Comparison of ENCODE assay signal across 8 cellular contexts in genomic region chr5:177133119-177133844, GRCh38. TPM values are rescaled to one million over a fixed set of nuclear protein-coding genes. Genes with fewer than 3 reads are reported as not detected.
DNase-seq lines count a peak whose midpoint lies in the region; ATAC-seq and TF ChIP-seq lines count a peak whose summit lies in the region.

A gene with protein sequence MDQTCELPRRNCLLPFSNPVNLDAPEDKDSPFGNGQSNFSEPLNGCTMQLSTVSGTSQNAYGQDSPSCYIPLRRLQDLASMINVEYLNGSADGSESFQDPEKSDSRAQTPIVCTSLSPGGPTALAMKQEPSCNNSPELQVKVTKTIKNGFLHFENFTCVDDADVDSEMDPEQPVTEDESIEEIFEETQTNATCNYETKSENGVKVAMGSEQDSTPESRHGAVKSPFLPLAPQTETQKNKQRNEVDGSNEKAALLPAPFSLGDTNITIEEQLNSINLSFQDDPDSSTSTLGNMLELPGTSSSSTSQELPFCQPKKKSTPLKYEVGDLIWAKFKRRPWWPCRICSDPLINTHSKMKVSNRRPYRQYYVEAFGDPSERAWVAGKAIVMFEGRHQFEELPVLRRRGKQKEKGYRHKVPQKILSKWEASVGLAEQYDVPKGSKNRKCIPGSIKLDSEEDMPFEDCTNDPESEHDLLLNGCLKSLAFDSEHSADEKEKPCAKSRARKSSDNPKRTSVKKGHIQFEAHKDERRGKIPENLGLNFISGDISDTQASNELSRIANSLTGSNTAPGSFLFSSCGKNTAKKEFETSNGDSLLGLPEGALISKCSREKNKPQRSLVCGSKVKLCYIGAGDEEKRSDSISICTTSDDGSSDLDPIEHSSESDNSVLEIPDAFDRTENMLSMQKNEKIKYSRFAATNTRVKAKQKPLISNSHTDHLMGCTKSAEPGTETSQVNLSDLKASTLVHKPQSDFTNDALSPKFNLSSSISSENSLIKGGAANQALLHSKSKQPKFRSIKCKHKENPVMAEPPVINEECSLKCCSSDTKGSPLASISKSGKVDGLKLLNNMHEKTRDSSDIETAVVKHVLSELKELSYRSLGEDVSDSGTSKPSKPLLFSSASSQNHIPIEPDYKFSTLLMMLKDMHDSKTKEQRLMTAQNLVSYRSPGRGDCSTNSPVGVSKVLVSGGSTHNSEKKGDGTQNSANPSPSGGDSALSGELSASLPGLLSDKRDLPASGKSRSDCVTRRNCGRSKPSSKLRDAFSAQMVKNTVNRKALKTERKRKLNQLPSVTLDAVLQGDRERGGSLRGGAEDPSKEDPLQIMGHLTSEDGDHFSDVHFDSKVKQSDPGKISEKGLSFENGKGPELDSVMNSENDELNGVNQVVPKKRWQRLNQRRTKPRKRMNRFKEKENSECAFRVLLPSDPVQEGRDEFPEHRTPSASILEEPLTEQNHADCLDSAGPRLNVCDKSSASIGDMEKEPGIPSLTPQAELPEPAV (N-terminal part only) (plus strand): TSS chr5:177133773. CDS start chr5:177135104, 1,331 bp downstream.

- H3K4me3 Mint-ChIP-seq in CD4-positive, alpha-beta memory T cell: peak within 1 kb of the TSS; percentile 85 to 90 (median 87)

- H3K4me3 ChIP-seq in CD4-positive, alpha-beta memory T cell (ENCODE audit: low read length in 2 of 2): peak within 1 kb of the TSS; percentile 20 to 67
- H3K4me3 ChIP-seq in RWPE2 (ENCODE audit: severe bottlenecking): peak within 1 kb of the TSS; percentile 51
- peak within 1 kb of the TSS; percentile 91 to 98 for H3K4me3 ChIP-seq in neutrophil (ENCODE audit: low read depth in 1 of 2, low read length in 1 of 2)
- peak within 1 kb of the TSS; percentile 70 to 74 (median 73) for H3K4me3 ChIP-seq in subcutaneous abdominal adipose tissue (ENCODE audit: low read depth in 1 of 5, low read length in 5 of 5)

- DNase-seq in CD4-positive, alpha-beta memory T cell: peak; percentile 90 to 93 (median 92)
- DNase-seq in RWPE2 (ENCODE audit: low spot score) (peak; percentile 74), foreskin melanocyte (peak; percentile 48)
- DNase-seq in activated gamma-delta T cell treated with anti-CD3 and anti-CD28 coated beads, Interleukin-2, amount 50 U/mL, for 16 hours (ENCODE audit: low read depth): peak; percentile 81

- intact Hi-C loops in CD4-positive, alpha-beta memory T cell (cut with micrococcal nuclease): loop anchor here (1.0 to 5.0 kb wide), 3 partner anchors 19 to 324 kb away; partner anchors contain the start of genes PRELID1 and RAB24

- POLR2A ChIA-PET in CD4-positive, alpha-beta memory T cell (lab: Charles Lee; ENCODE audit: partially characterized antibody): interaction anchor here (0.6 to 7.0 kb wide), 19 partner anchors 9 to 1020 kb away, joined by 3 to 68 read pairs (median 5); partner anchors contain the start of genes LMAN2, NHP2, PRELID1 and RAB24

- H3K4me1 Mint-ChIP-seq in CD4-positive, alpha-beta memory T cell: peaks cover 36 to 72% (median 52%) of the 10 kb centered on the region in 4 donors

- TF ChIP-seq CTCF in RWPE2 (IDR thresholded peaks at IDR 0.05; ENCODE audit: poor library complexity, severe bottlenecking) (no peak), neutrophil (IDR thresholded peaks at IDR 0.05) (no peak)

- no peaks in the 10 kb centered on the region for H3K9me3 ChIP-seq in CD4-positive, alpha-beta memory T cell (ENCODE audit: control insufficient read depth in 1 of 2, low read length in 2 of 2)
- H3K9me3 ChIP-seq in RWPE2 (ENCODE audit: severe bottlenecking) (no peaks in the 10 kb centered on the region), neutrophil (no peaks in the 10 kb centered on the region), subcutaneous abdominal adipose tissue (ENCODE audit: control insufficient read depth in 5 of 5, low read length in 5 of 5) (no peaks in the 10 kb centered on the region)

- H3K27me3 Mint-ChIP-seq in CD4-positive, alpha-beta memory T cell: no peaks in the 10 kb centered on the region

- no peaks in the 10 kb centered on the region for H3K9me3 Mint-ChIP-seq in CD4-positive, alpha-beta memory T cell

- H3K27ac Mint-ChIP-seq in CD4-positive, alpha-beta memory T cell: peak within 1 kb of the TSS; percentile 82 to 94 (median 92)

- H3K9ac ChIP-seq in subcutaneous abdominal adipose tissue (ENCODE audit: low read length in 5 of 5): peak within 1 kb of the TSS; percentile 77 to 89 (median 84)

- H3K27me3 ChIP-seq in CD4-positive, alpha-beta memory T cell (ENCODE audit: insufficient read depth, low read length): no peaks in the 10 kb centered on the region
- no peaks in the 10 kb centered on the region for H3K27me3 ChIP-seq in RWPE2 (ENCODE audit: insufficient read depth, poor library complexity, severe bottlenecking)
- H3K27me3 ChIP-seq in neutrophil: no peaks in the 10 kb centered on the region
- no peaks in the 10 kb centered on the region for H3K27me3 ChIP-seq in subcutaneous abdominal adipose tissue (ENCODE audit: control insufficient read depth in 5 of 5, insufficient read depth in 4 of 5, low read length in 5 of 5)

- H3K4me1 ChIP-seq in CD4-positive, alpha-beta memory T cell (ENCODE audit: insufficient read depth, low read length): peaks cover 63% of the 10 kb centered on the region
- H3K4me1 ChIP-seq in RWPE2 (ENCODE audit: insufficient read depth, poor library complexity, severe bottlenecking) (peaks cover 28% of the 10 kb centered on the region), neutrophil (ENCODE audit: control insufficient read depth in 1 of 2, insufficient read depth in 1 of 2, low read depth in 1 of 2, low read length in 1 of 2) (peaks cover 34 to 41% of the 10 kb centered on the region in 2 experiments), subcutaneous abdominal adipose tissue (ENCODE audit: control insufficient read depth in 5 of 5, insufficient read depth in 5 of 5, low read length in 5 of 5) (peaks cover 7 to 57% (median 40%) of the 10 kb centered on the region in 5 donors)

- CTCF ChIA-PET in CD4-positive, alpha-beta memory T cell (lab: Charles Lee; ENCODE audit: partially characterized antibody): interaction anchor here (1.3 to 9.8 kb wide), 2 partner anchors 11 to 21 kb away, joined by 4 to 80 read pairs; no protein-coding TSS in a partner anchor

- peaks cover 4% of the 10 kb centered on the region for H3K36me3 ChIP-seq in CD4-positive, alpha-beta memory T cell (ENCODE audit: insufficient read depth, low read length)
- H3K36me3 ChIP-seq in RWPE2 (ENCODE audit: low read depth) (peaks cover 34% of the 10 kb centered on the region), neutrophil (peaks cover 31% of the 10 kb centered on the region), subcutaneous abdominal adipose tissue (ENCODE audit: control insufficient read depth in 5 of 5, insufficient read depth in 5 of 5, low read length in 5 of 5) (peaks cover 7 to 25% (median 11%) of the 10 kb centered on the region in 5 donors)

- peak; percentile 59 for ATAC-seq in GM19397 (IDR thresholded peaks at IDR 0.05; ENCODE audit: unreplicated experiment)
- ATAC-seq in HG03571 (IDR thresholded peaks at IDR 0.05; ENCODE audit: unreplicated experiment): peak; percentile 48
- ATAC-seq in RWPE2 (ENCODE audit: low read depth): peak; percentile 39

- peaks cover 11 to 32% of the 10 kb centered on the region in 2 donors for H3K36me3 Mint-ChIP-seq in CD4-positive, alpha-beta memory T cell

- H3K27ac ChIP-seq in CD4-positive, alpha-beta memory T cell (ENCODE audit: low read depth, low read length): peak within 1 kb of the TSS; percentile 66
- H3K27ac ChIP-seq in RWPE2 (ENCODE audit: poor library complexity, severe bottlenecking): peak within 1 kb of the TSS; percentile 57
- peak within 1 kb of the TSS; percentile 98 for H3K27ac ChIP-seq in neutrophil
- H3K27ac ChIP-seq in subcutaneous abdominal adipose tissue (ENCODE audit: low read depth, low read length): peak within 1 kb of the TSS; percentile 75

RNA-seq across cellular contexts. Expression of the gene that starts here (rescaled TPM):
- total RNA-seq in CD4-positive, alpha-beta memory T cell: 100 to 1,000 TPM; 116 to 122 TPM
- polyA plus RNA-seq in CD4-positive, alpha-beta memory T cell: 10 to 100 TPM; 14.3 to 64.2 TPM

Comparison
In these comparisons a context has a peak if more than half of its experiments do, and no peak if none do; other contexts are left out.
1. Peak in every context shown above with its lines: DNase-seq, ATAC-seq, H3K4me3 ChIP-seq and H3K27ac ChIP-seq.
2. H3K4me3 ChIP-seq: peak in every context shown above with its lines; median percentile 94 in neutrophil; 73 in subcutaneous abdominal adipose tissue; 51 in RWPE2; 44 in CD4-positive, alpha-beta memory T cell.